Comparison of ENCODE assay signal across 8 cellular contexts in the genomic region with DNA sequence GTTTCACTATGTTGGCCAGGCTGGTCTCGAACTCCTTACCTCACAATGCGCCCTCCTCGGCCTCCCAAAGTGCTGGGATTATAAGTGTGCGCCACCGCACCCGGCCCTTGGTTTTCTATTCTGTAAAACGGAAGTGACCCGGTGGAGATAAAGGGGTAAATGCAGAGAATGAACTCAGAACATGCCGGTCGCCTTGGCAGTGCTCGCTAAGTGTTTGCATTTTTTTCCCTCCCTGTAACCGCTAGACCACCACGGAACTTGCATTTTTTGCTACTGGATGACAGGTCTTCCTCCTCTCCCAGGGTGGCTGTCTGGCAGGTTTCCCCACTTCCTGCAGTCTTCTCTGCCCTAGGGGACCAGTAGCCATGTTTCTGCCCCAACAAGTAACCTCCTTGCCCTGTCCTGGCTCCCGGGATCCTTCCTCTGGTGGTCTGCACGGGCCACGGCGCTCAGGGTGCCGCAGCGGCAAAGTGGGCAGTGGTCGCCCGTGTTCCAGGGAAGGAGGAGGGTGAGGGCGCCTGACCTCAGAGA. TPM values are rescaled to one million over a fixed set of nuclear protein-coding genes. Genes with fewer than 3 reads are reported as not detected.
A peak's percentile ranks its signal among the peaks of the same experiment; 100 is the strongest.
DNase-seq lines count a peak whose midpoint lies in the region; ATAC-seq and TF ChIP-seq lines count a peak whose summit lies in the region.

No MANE protein-coding gene starts in this region.

- ATAC-seq in right lobe of liver (peak in 1 of 4 donors; percentile 3), upper lobe of right lung (no peak), HG03442 (IDR thresholded peaks at IDR 0.05; ENCODE audit: unreplicated experiment) (no peak), HG03025 (IDR thresholded peaks at IDR 0.05; ENCODE audit: low FRiP score, unreplicated experiment) (no peak)

- no peaks in the 10 kb centered on the region for H3K4me1 ChIP-seq in right lobe of liver
- H3K4me1 ChIP-seq in upper lobe of right lung, result peaks cover 26% of the 10 kb centered on the region

- H3K36me3 Mint-ChIP-seq in activated T-helper 1 cell treated with anti-CD3 and anti-CD28 coated beads, Interleukin-12 subunit alpha, Interleukin-12 subunit beta, Interleukin-2, Interleukin-4 antibody, amounts not matched to agents 30 ng/mL and 10 ng/mL and 1 ng/mL, durations not matched to agents 14 hours and 24 hours and 36 hours (ENCODE audit: low read depth), result peaks cover 2% of the 10 kb centered on the region

- H3K27ac Mint-ChIP-seq in activated T-helper 1 cell treated with anti-CD3 and anti-CD28 coated beads, Interleukin-12 subunit alpha, Interleukin-12 subunit beta, Interleukin-2, Interleukin-4 antibody, amounts not matched to agents 30 ng/mL and 10 ng/mL and 1 ng/mL, durations not matched to agents 14 hours and 24 hours and 36 hours, result peak overlapping the region; percentile 86

- H3K27me3 ChIP-seq in right lobe of liver (no peaks in the 10 kb centered on the region), upper lobe of right lung (no peaks in the 10 kb centered on the region)

- TF ChIP-seq POLR2A in right lobe of liver (IDR thresholded peaks at IDR 0.05), result no peak

- H3K4me1 Mint-ChIP-seq in activated T-helper 1 cell treated with anti-CD3 and anti-CD28 coated beads, Interleukin-12 subunit alpha, Interleukin-12 subunit beta, Interleukin-2, Interleukin-4 antibody, amounts not matched to agents 30 ng/mL and 10 ng/mL and 1 ng/mL, durations not matched to agents 14 hours and 24 hours and 36 hours (ENCODE audit: low read depth), result peaks cover 27% of the 10 kb centered on the region

- DNase-seq in activated gamma-delta T cell treated with Interleukin-2 at 50 U/mL for 16 hours, result peak; percentile 42
- no peak for DNase-seq in activated gamma-delta T cell (lab: John Stamatoyannopoulos, UW)
- DNase-seq in activated T-helper 1 cell treated with anti-CD3 and anti-CD28 coated beads, Interleukin-12 subunit alpha, Interleukin-12 subunit beta, Interleukin-2, Interleukin-4 antibody, amounts not matched to agents 30 ng/mL and 10 ng/mL and 1 ng/mL, durations not matched to agents 14 hours and 24 hours and 36 hours (ENCODE audit: low spot score), result no peak
- no peak for DNase-seq in right lobe of liver
- no peak for DNase-seq in upper lobe of right lung
- DNase-seq in NCI-H82 (lab: John Stamatoyannopoulos, UW), result no peak

- no peaks in the 10 kb centered on the region for H3K9me3 ChIP-seq in right lobe of liver
- no peaks in the 10 kb centered on the region for H3K9me3 ChIP-seq in upper lobe of right lung

- H3K4me3 Mint-ChIP-seq in activated T-helper 1 cell treated with anti-CD3 and anti-CD28 coated beads, Interleukin-12 subunit alpha, Interleukin-12 subunit beta, Interleukin-2, Interleukin-4 antibody, amounts not matched to agents 30 ng/mL and 10 ng/mL and 1 ng/mL, durations not matched to agents 14 hours and 24 hours and 36 hours, result peak overlapping the region; percentile 73

- H3K27me3 Mint-ChIP-seq in activated T-helper 1 cell treated with anti-CD3 and anti-CD28 coated beads, Interleukin-12 subunit alpha, Interleukin-12 subunit beta, Interleukin-2, Interleukin-4 antibody, amounts not matched to agents 30 ng/mL and 10 ng/mL and 1 ng/mL, durations not matched to agents 14 hours and 24 hours and 36 hours (ENCODE audit: insufficient read depth), result no peaks in the 10 kb centered on the region

- TF ChIP-seq CTCF in right lobe of liver (IDR thresholded peaks at IDR 0.05) (no peak), upper lobe of right lung (IDR thresholded peaks at IDR 0.05) (no peak)

- no peaks in the 10 kb centered on the region for H3K9me3 Mint-ChIP-seq in activated T-helper 1 cell treated with anti-CD3 and anti-CD28 coated beads, Interleukin-12 subunit alpha, Interleukin-12 subunit beta, Interleukin-2, Interleukin-4 antibody, amounts not matched to agents 30 ng/mL and 10 ng/mL and 1 ng/mL, durations not matched to agents 14 hours and 24 hours and 36 hours

- H3K27ac ChIP-seq in right lobe of liver, result peak overlapping the region; percentile 50 to 81 (median 58)
- H3K27ac ChIP-seq in upper lobe of right lung, result peak overlapping the region; percentile 95

- intact Hi-C loops in activated T-helper 1 cell treated with anti-CD3 and anti-CD28 coated beads, Interleukin-12 subunit alpha, Interleukin-12 subunit beta, Interleukin-2, Interleukin-4 antibody, amounts not matched to agents 30 ng/mL and 10 ng/mL and 1 ng/mL, durations not matched to agents 14 hours and 24 hours and 36 hours (cut with micrococcal nuclease), result loop anchor here (1.0 to 5.0 kb wide), 8 partner anchors 12 to 457 kb away; partner anchors contain the start of gene GNA12
- intact Hi-C loops in right lobe of liver (cut with DNase I), result no loop called here
- intact Hi-C loops in upper lobe of right lung (cut with DNase I), result no loop called here

- H3K36me3 ChIP-seq in right lobe of liver, result no peaks in the 10 kb centered on the region
- no peaks in the 10 kb centered on the region for H3K36me3 ChIP-seq in upper lobe of right lung

- 73% methylated on average over 10 of the region's 22 CpGs for WGBS in right lobe of liver (ENCODE audit: insufficient coverage, low coverage, low lambda C conversion rate, missing lambda C conversion rate)

- H3K4me3 ChIP-seq in right lobe of liver, result no peak overlapping the region
- H3K4me3 ChIP-seq in upper lobe of right lung, result no peak overlapping the region

RNA-seq across cellular contexts. Expression of gene GNA12, which starts 18.8 kb away (rescaled TPM):
- 36.3 and 36.4 TPM in 2 replicates for total RNA-seq in activated T-helper 1 cell treated with anti-CD3 and anti-CD28 coated beads, Interleukin-12 subunit alpha, Interleukin-12 subunit beta, Interleukin-2, Interleukin-4 antibody, amounts not matched to agents 30 ng/mL and 10 ng/mL and 1 ng/mL, durations not matched to agents 14 hours and 24 hours and 36 hours
- total RNA-seq in right lobe of liver (10 to 100 TPM; 10.3 to 32.1 (median 14.1) TPM), upper lobe of right lung (47.2 TPM)
